In genomic region chr1:205172729-205173366, GRCh38 we compare ENCODE assay signal across 1 cellular context.
TF ChIP-seq lines count a peak whose summit lies in the region.

No MANE protein-coding gene starts in this region.

TF ChIP-seq in GM23338, 12 proteins besides CTCF, POLR2A, EP300 and RAD21 (continued from another document):
- TF ChIP-seq REST (IDR thresholded peaks at IDR 0.05; ENCODE audit: unreplicated experiment) = no peak
- TF ChIP-seq ZNF462 (CRISPR knock-in tag; IDR thresholded peaks at IDR 0.05) = no peak
- TF ChIP-seq EZH2phosphoT487 (IDR thresholded peaks at IDR 0.05; ENCODE audit: unreplicated experiment) = no peak
- no peak for TF ChIP-seq ZNF331 (CRISPR knock-in tag; IDR thresholded peaks at IDR 0.05; ENCODE audit: low read depth)
